1 cellular context compared by ENCODE assay signal in the genomic region with DNA sequence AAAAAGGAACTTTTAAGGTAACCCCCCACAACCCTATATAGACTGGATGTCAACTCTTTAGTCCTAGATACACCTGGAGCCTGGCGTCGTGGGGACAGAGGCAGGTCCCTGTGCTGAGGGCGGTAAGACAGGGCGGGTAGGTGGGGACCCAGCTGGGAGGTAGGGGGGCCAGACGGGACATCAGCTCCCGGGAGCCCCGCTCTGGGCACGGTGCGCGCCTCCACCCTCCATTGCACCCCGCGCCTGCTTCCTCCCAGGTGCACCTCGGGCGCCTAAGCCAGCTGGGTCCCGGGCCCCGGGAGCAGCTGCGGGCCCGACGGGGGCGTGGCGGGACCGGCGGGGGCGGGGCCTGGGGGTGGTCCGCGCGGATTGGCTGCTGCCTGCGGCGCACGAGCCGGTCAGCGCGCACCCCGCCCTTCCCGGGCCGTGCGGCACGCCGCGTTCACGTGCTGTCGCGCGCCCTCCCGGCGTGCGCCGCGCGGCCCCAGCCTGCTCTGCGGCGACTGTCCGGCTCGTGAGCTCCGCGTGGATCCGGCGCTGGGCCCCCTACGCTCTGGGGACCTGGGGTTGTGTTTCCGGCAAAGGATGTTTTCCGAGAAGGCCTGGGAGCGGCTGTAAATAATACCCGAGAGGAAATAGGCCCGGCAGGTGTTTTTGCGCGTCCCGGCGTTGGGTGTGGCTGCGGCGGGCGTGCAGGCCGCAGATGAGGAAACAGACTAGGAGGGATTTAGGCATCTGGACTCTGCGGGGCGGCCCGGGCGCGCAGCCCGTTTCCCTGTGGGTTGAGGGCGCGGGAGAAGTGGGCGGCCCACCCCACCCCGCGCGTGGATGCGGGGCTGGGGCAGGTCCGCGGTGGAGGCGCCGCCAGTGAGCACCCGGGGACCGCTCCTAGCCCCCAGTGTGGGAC.
TF ChIP-seq lines count a peak whose summit lies in the region.

No MANE protein-coding gene starts in this region.

TF ChIP-seq in H1, 55 proteins besides CTCF, POLR2A, EP300 and RAD21 (continued from another document):
- TF ChIP-seq CHD7 (IDR thresholded peaks at IDR 0.05; ENCODE audit: insufficient replicate concordance, low read length) (no peak), CREB1 (IDR thresholded peaks at IDR 0.05) (peak; percentile 49; the same call in 1 of the 2 replicates), TAF1 (IDR thresholded peaks at IDR 0.05; ENCODE audit: low read depth, low read length) (peak; percentile 74), POLR2AphosphoS5 (IDR thresholded peaks at IDR 0.05; ENCODE audit: low read depth, low read length) (peak; percentile 59; the same call in 1 of the 2 replicates), USF2 (IDR thresholded peaks at IDR 0.05; ENCODE audit: low read length) (peak; percentile 62), SIN3A (conservative IDR thresholded peaks at IDR 0.05 in 1 of 2, IDR thresholded peaks at IDR 0.05 in 1 of 2; ENCODE audit: low read depth in 1 of 2, low read length in 2 of 2) (peak in 1 of 2 experiments; percentile 68; a peak in 1 of 4 replicates), E2F6 (IDR thresholded peaks at IDR 0.05) (peak; percentile 92), GTF2F1 (IDR thresholded peaks at IDR 0.05; ENCODE audit: borderline replicate concordance, low read depth, low read length) (no peak), FOSL1 (IDR thresholded peaks at IDR 0.05; ENCODE audit: insufficient read depth, low read depth, low read length) (no peak), KDM4A (IDR thresholded peaks at IDR 0.05; ENCODE audit: low read depth, low read length, severe bottlenecking) (peak; percentile 58), PHF8 (conservative IDR thresholded peaks at IDR 0.05; ENCODE audit: low read depth, low read length) (peak; percentile 74), BCL11A (IDR thresholded peaks at IDR 0.05; ENCODE audit: low read depth in 2 of 2, low read length in 2 of 2) (no peak)
- TF ChIP-seq, protein P1, sequence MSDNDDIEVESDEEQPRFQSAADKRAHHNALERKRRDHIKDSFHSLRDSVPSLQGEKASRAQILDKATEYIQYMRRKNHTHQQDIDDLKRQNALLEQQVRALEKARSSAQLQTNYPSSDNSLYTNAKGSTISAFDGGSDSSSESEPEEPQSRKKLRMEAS (IDR thresholded peaks at IDR 0.05), result peak; percentile 96
